In the genomic region with DNA sequence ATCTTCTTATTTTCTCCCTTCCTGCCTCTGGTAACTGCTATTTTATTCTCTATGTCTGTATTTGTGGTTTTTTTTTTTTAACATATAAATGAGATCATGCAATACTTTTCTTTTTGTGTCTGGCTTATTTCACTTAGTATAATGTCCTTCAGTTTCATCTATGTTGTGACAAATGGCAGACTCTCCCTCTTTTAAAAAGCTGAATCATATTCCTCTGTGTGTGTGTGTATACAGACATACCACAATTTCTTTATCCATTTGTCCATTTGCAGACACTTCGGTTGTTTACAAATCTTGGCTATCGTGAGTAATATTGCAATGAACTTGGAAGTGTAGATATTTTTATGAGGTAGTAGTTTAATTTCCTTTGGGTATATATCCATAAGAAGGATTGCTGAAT, we compare ENCODE assay signal across 7 cellular contexts. TPM values are rescaled to one million over a fixed set of nuclear protein-coding genes. Genes with fewer than 3 reads are reported as not detected.
"Had no signal": no experiment of that assay in that cellular context is flagged by ENCODE, and none has a peak within 500 bp of the region (broad histone marks: within the 10 kb centered on the region; RNA-seq: fewer than 3 reads in every experiment).

No MANE protein-coding gene starts in this region.

- H3K27ac ChIP-seq: HL-60 had no signal

- DNase-seq: IMR-90 had no signal

- ATAC-seq: HepG2, K562 had no signal

- H3K4me3 ChIP-seq: K562 had no signal

RNA-seq across cellular contexts. Expression of a gene that starts 7.0 kb away (rescaled TPM):
- total RNA-seq: HepG2, HT-29, HT1080, IMR-90 had no signal
- polyA plus RNA-seq: HepG2, IgD-negative memory B cell, IMR-90 had no signal
